In genomic region chr9:114070188-114071103, GRCh38 we compare ENCODE assay signal across 2 cellular contexts.
TF ChIP-seq lines count a peak whose summit lies in the region.

No MANE protein-coding gene starts in this region.

TF ChIP-seq in HepG2, 621 proteins besides CTCF, POLR2A, EP300 and RAD21 (continues in another document):
- TF ChIP-seq ZNF136 (CRISPR knock-in tag; IDR thresholded peaks at IDR 0.05; ENCODE audit: low read depth) (no peak), MNT (IDR thresholded peaks at IDR 0.05) (no peak), NR2F1 (CRISPR knock-in tag; IDR thresholded peaks at IDR 0.05) (no peak), ARNT (IDR thresholded peaks at IDR 0.05) (no peak), MIXL1 (CRISPR knock-in tag; IDR thresholded peaks at IDR 0.05) (no peak), ZBTB26 (CRISPR knock-in tag; IDR thresholded peaks at IDR 0.05; ENCODE audit: borderline replicate concordance) (no peak), CREB3 (CRISPR knock-in tag; IDR thresholded peaks at IDR 0.05) (no peak), ZBTB2 (CRISPR knock-in tag; IDR thresholded peaks at IDR 0.05; ENCODE audit: low read depth) (no peak), HMGXB3 (CRISPR knock-in tag; IDR thresholded peaks at IDR 0.05; ENCODE audit: borderline replicate concordance) (no peak), HNRNPLL (IDR thresholded peaks at IDR 0.05; ENCODE audit: low read depth, low read length, poor library complexity, severe bottlenecking) (peak; percentile 24), RBFOX2 (IDR thresholded peaks at IDR 0.05; ENCODE audit: low read depth, low read length) (peak; percentile 91), HOXA3 (CRISPR knock-in tag; IDR thresholded peaks at IDR 0.05) (no peak), ZIK1 (CRISPR knock-in tag; IDR thresholded peaks at IDR 0.05; ENCODE audit: borderline replicate concordance, low read depth) (no peak), MTA3 (CRISPR knock-in tag; IDR thresholded peaks at IDR 0.05) (no peak), ZNF776 (CRISPR knock-in tag; IDR thresholded peaks at IDR 0.05) (no peak), TERF1 (CRISPR knock-in tag; IDR thresholded peaks at IDR 0.05) (no peak), FOXJ3 (CRISPR knock-in tag; IDR thresholded peaks at IDR 0.05; ENCODE audit: borderline replicate concordance) (no peak)

TF ChIP-seq in GM23338, 12 proteins besides CTCF, POLR2A, EP300 and RAD21:
- no peak for TF ChIP-seq ZNF114 (CRISPR knock-in tag; IDR thresholded peaks at IDR 0.05)
- no peak for TF ChIP-seq NANOG (IDR thresholded peaks at IDR 0.05; ENCODE audit: borderline replicate concordance)
- TF ChIP-seq JUNB (IDR thresholded peaks at IDR 0.05; ENCODE audit: unreplicated experiment) = no peak
- no peak for TF ChIP-seq EZH2 (IDR thresholded peaks at IDR 0.05; ENCODE audit: low read depth, unreplicated experiment)
- no peak for TF ChIP-seq CREB1 (CRISPR knock-in tag; IDR thresholded peaks at IDR 0.05; ENCODE audit: low read depth)
- TF ChIP-seq STAT1 (IDR thresholded peaks at IDR 0.05; ENCODE audit: unreplicated experiment) = no peak
- no peak for TF ChIP-seq REST (IDR thresholded peaks at IDR 0.05; ENCODE audit: unreplicated experiment)
- TF ChIP-seq ZNF462 (CRISPR knock-in tag; IDR thresholded peaks at IDR 0.05) = no peak
- no peak for TF ChIP-seq ZNF331 (CRISPR knock-in tag; IDR thresholded peaks at IDR 0.05; ENCODE audit: low read depth)
- TF ChIP-seq ETS1 (IDR thresholded peaks at IDR 0.05) = no peak
- TF ChIP-seq EZH2phosphoT487 (IDR thresholded peaks at IDR 0.05; ENCODE audit: unreplicated experiment) = no peak
- no peak for TF ChIP-seq POLR2AphosphoS5 (IDR thresholded peaks at IDR 0.05; ENCODE audit: low read depth)
